In genomic region chr2:19359456-19359855, GRCh38 we compare ENCODE assay signal across 17 cellular contexts. TPM values are rescaled to one million over a fixed set of nuclear protein-coding genes. Genes with fewer than 3 reads are reported as not detected.
DNase-seq lines count a peak whose midpoint lies in the region; ATAC-seq and TF ChIP-seq lines count a peak whose summit lies in the region.
"Had no signal": no experiment of that assay in that cellular context is flagged by ENCODE, and none has a peak within 500 bp of the region (broad histone marks: within the 10 kb centered on the region; RNA-seq: fewer than 3 reads in every experiment).

No MANE protein-coding gene starts in this region.

- peak overlapping the region; percentile 91 to 93 (median 91) for H3K4me3 Mint-ChIP-seq in nephron
- no peak overlapping the region for H3K4me3 Mint-ChIP-seq in chondrocyte (ENCODE audit: unreplicated experiment)
- H3K4me3 Mint-ChIP-seq: activated T-cell treated with anti-CD3 and anti-CD28 coated beads, Interleukin-2, amount 50 U/mL, for 4 hours; dendritic cell treated with granulocyte-macrophage colony-stimulating factor and Interleukin-4, amounts not matched to agents 40 ng/mL and 50 ng/mL, for 4 days had no signal

- no peaks in the 10 kb centered on the region for H3K27me3 ChIP-seq in right cardiac atrium (ENCODE audit: control insufficient read depth, insufficient read depth)
- no peaks in the 10 kb centered on the region for H3K27me3 ChIP-seq in ascending aorta
- H3K27me3 ChIP-seq in vagina: no peaks in the 10 kb centered on the region
- H3K27me3 ChIP-seq: brain microvascular endothelial cell had no signal

- WGBS in right cardiac atrium: 77% methylated on average over 4 of the region's 4 CpGs

- H3K9me3 ChIP-seq in right cardiac atrium (ENCODE audit: control insufficient read depth, low read length): no peaks in the 10 kb centered on the region
- H3K9me3 ChIP-seq in ascending aorta: no peaks in the 10 kb centered on the region
- H3K9me3 ChIP-seq in vagina: no peaks in the 10 kb centered on the region

- H3K27ac Mint-ChIP-seq in nephron: peak overlapping the region in 2 of 3 experiments; percentile 66 to 73
- H3K27ac Mint-ChIP-seq in chondrocyte (ENCODE audit: unreplicated experiment): no peak overlapping the region
- H3K27ac Mint-ChIP-seq: dendritic cell treated with granulocyte-macrophage colony-stimulating factor and Interleukin-4, amounts not matched to agents 40 ng/mL and 50 ng/mL, for 4 days; stimulated activated naive CD8-positive, alpha-beta T cell treated with anti-CD3 and anti-CD28 coated beads, Interleukin-15, amount 100 ng/mL, for 72 hours had no signal

- H3K9me3 Mint-ChIP-seq in nephron (no peaks in the 10 kb centered on the region), chondrocyte (ENCODE audit: low read depth) (no peaks in the 10 kb centered on the region)
- H3K9me3 Mint-ChIP-seq: activated T-cell treated with anti-CD3 and anti-CD28 coated beads, Interleukin-2, amount 50 U/mL, for 4 hours; dendritic cell treated with granulocyte-macrophage colony-stimulating factor and Interleukin-4, amounts not matched to agents 40 ng/mL and 50 ng/mL, for 4 days; stimulated activated naive CD8-positive, alpha-beta T cell treated with anti-CD3 and anti-CD28 coated beads, Interleukin-15, amount 100 ng/mL, for 72 hours had no signal

- peaks cover 59% of the 10 kb centered on the region for H3K4me1 Mint-ChIP-seq in nephron
- H3K4me1 Mint-ChIP-seq in chondrocyte (ENCODE audit: low read depth): peaks cover 55% of the 10 kb centered on the region

- H3K4me3 ChIP-seq in right cardiac atrium (ENCODE audit: low read length) (no peak overlapping the region), ascending aorta (peak overlapping the region in 1 of 2 donors; percentile 91), vagina (no peak overlapping the region)

- no peaks in the 10 kb centered on the region for H3K36me3 ChIP-seq in ascending aorta
- no peaks in the 10 kb centered on the region for H3K36me3 ChIP-seq in vagina
- H3K36me3 ChIP-seq: brain microvascular endothelial cell had no signal

- peak in 2 of 3 donors; percentile 12 to 51 for DNase-seq in right cardiac atrium
- no peak for DNase-seq in left ventricle myocardium superior
- peak in 1 of 2 donors; percentile 63 for DNase-seq in ascending aorta (ENCODE audit: low spot score in 2 of 2)
- no peak for DNase-seq in vagina (ENCODE audit: extremely low spot score in 2 of 2)
- DNase-seq in HT-29 (ENCODE audit: low spot score): no peak
- DNase-seq in chondrocyte (ENCODE audit: low spot score): no peak
- DNase-seq: activated CD4-positive, alpha-beta T cell treated with anti-CD3 and anti-CD28 coated beads, Interleukin-2, amount 50 U/mL, for 48 hours; activated naive CD4-positive, alpha-beta T cell treated with anti-CD3 and anti-CD28 coated beads, Interleukin-2, amount 50 U/mL, for 16 hours; activated T-cell treated with anti-CD3 and anti-CD28 coated beads, Interleukin-2, amount 50 U/mL, for 4 hours; brain microvascular endothelial cell; NCI-H2081; NCI-H526 treated with DMSO at 0.1 percent for 48 hours; stimulated activated naive CD8-positive, alpha-beta T cell treated with anti-CD3 and anti-CD28 coated beads, Interleukin-15, amount 100 ng/mL, for 72 hours; SW 1271 had no signal

- H3K36me3 Mint-ChIP-seq in nephron (ENCODE audit: low read depth): peaks cover 24% of the 10 kb centered on the region
- H3K36me3 Mint-ChIP-seq in chondrocyte (ENCODE audit: low read depth): peaks cover 7% of the 10 kb centered on the region

- peaks cover 99% of the 10 kb centered on the region for H3K27me3 Mint-ChIP-seq in nephron (ENCODE audit: low read depth)
- peaks cover 10% of the 10 kb centered on the region for H3K27me3 Mint-ChIP-seq in chondrocyte (ENCODE audit: low read depth)

- no peak for TF ChIP-seq POLR2A in vagina (IDR thresholded peaks at IDR 0.05)

- intact Hi-C loops in right cardiac atrium (cut with DNase I): loop anchor here in 2 of 4 donors (10.0 kb wide), 2 partner anchors 365 to 375 kb away; no protein-coding TSS in a partner anchor
- intact Hi-C loops in left ventricle myocardium superior (cut with micrococcal nuclease): no loop called here
- intact Hi-C loops in ascending aorta (cut with DNase I): loop anchor here (5.0 to 10.0 kb wide), 4 partner anchors 367 to 1085 kb away; partner anchors contain the start of genes LAPTM4A and RHOB
- intact Hi-C loops in vagina (cut with DNase I): no loop called here

- H3K27ac ChIP-seq in right cardiac atrium (ENCODE audit: low read length): no peak overlapping the region
- peak overlapping the region; percentile 96 for H3K27ac ChIP-seq in ascending aorta
- H3K27ac ChIP-seq in vagina: peak overlapping the region; percentile 76
- H3K27ac ChIP-seq: brain microvascular endothelial cell had no signal

- H3K4me1 ChIP-seq in right cardiac atrium (ENCODE audit: control insufficient read depth, insufficient read depth, low read length) (peaks cover 5% of the 10 kb centered on the region), ascending aorta (peaks cover 11 to 17% of the 10 kb centered on the region in 2 donors), vagina (peaks cover 29% of the 10 kb centered on the region)

- no peak for ATAC-seq in right cardiac atrium
- ATAC-seq in left ventricle myocardium superior: no peak
- no peak for ATAC-seq in HG02840 (IDR thresholded peaks at IDR 0.05; ENCODE audit: low FRiP score, unreplicated experiment)
- ATAC-seq: activated T-cell treated with anti-CD3 and anti-CD28 coated beads, Interleukin-2, amount 50 U/mL, for 4 hours; stimulated activated naive CD8-positive, alpha-beta T cell treated with anti-CD3 and anti-CD28 coated beads, Interleukin-15, amount 100 ng/mL, for 72 hours had no signal

- TF ChIP-seq CTCF in ascending aorta (IDR thresholded peaks at IDR 0.05) (no peak), nephron (IDR thresholded peaks at IDR 0.05; ENCODE audit: unreplicated experiment in 3 of 3) (no peak), vagina (IDR thresholded peaks at IDR 0.05) (no peak), chondrocyte (IDR thresholded peaks at IDR 0.05) (no peak)

RNA-seq across cellular contexts. Expression of gene OSR1, which starts 1.0 kb away (rescaled TPM):
- total RNA-seq in right cardiac atrium (10 to 100 TPM in 1 of 4 donors, 1 to 10 TPM in 3; 5.7 to 26.5 (median 8.7) TPM), left ventricle myocardium superior (8.0 TPM), ascending aorta (66.7 TPM), vagina (5.9 TPM), chondrocyte (14.1 to 34.5 TPM (median 32.3 TPM) in 3 replicates)
- polyA plus RNA-seq in right cardiac atrium: 9.6 TPM
- total RNA-seq in HT-29 (2014; rRNA removed; shearing (Covaris generic)): 8.0 and 8.9 TPM in 2 replicates
- total RNA-seq: activated T-cell treated with anti-CD3 and anti-CD28 coated beads, Interleukin-2, amount 50 U/mL, for 4 hours had no signal

Comparison
In these comparisons a context has a peak if more than half of its experiments do, and no peak if none do; other contexts are left out.
1. DNase-seq: peak in right cardiac atrium (2 of 3); none in left ventricle myocardium superior (single experiment), vagina (0 of 2), HT-29 (single experiment) and chondrocyte (single experiment).